ENCODE assay signal across 8 cellular contexts in the genomic region with DNA sequence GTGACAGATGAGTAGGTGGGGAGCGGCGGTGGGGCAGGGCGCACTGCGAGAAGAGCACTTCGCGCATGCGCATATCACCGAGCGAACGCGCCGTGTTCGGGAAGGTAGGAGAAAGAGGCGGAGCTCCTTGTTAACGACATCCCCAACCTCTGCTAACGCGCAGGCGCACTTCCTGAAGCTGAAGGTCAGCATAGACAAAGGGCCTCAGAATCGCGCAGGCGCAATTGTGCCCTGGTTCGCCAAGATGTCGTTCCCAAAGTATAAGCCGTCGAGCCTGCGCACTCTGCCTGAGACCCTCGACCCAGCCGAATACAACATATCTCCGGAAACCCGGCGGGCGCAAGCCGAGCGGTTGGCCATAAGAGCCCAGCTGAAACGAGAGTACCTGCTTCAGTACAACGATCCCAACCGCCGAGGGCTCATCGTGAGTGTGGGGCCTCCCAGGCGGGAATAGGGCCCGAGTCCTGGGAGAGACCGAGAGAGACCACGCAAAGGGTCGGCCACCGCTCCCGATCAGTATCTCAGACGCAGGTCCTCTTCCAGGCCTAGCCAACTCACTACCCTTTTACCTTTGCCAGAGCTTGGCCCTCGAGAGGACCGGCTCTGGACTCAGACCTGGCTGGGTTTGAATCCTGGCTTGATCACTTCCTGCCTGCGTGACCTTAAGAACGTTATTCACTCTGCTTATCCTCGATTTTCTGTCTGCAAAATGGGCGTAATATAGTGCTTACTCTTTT. TPM values are rescaled to one million over a fixed set of nuclear protein-coding genes. Genes with fewer than 3 reads are reported as not detected.
DNase-seq lines count a peak whose midpoint lies in the region; ATAC-seq and TF ChIP-seq lines count a peak whose summit lies in the region.

TSS of gene NDUFB4 (plus strand) at position 221 of the 737 bp plus-strand sequence. CDS start at position 245, 24 bp downstream.

- DNase-seq in AG20443 (ENCODE audit: low spot score) = peak; percentile 100
- peak; percentile 85 for DNase-seq in NCI-H510A (lab: John Stamatoyannopoulos, UW)
- peak; percentile 94 for DNase-seq in activated CD4-positive, alpha-beta T cell treated with anti-CD3 and anti-CD28 coated beads for 1 hour
- DNase-seq in cerebellum (ENCODE audit: low spot score) = peak; percentile 96
- peak; percentile 99 for DNase-seq in islet precursor cell
- peak; percentile 83 to 92 (median 92) for DNase-seq in stimulated activated CD4-positive, alpha-beta T cell treated with anti-CD3 and anti-CD28 coated beads, Interleukin-12 subunit alpha, Interleukin-12 subunit beta, amount 100 ng/mL, for 48 hours (ENCODE audit: low read depth in 2 of 3, low spot score in 1 of 3)

- peak; percentile 95 for ATAC-seq in HG03432 (IDR thresholded peaks at IDR 0.05; ENCODE audit: unreplicated experiment)

- peak; percentile 87 for TF ChIP-seq POLR2A in GM19099 (IDR thresholded peaks at IDR 0.05; ENCODE audit: extremely low read depth, insufficient read length, low read depth)

RNA-seq across cellular contexts. Expression of gene NDUFB4, which starts in this region (rescaled TPM):
- total RNA-seq in cerebellum = 40.5 TPM

Comparison
In these comparisons a context has a peak if more than half of its experiments do, and no peak if none do; other contexts are left out.
1. Peak in every context shown above with its lines: DNase-seq and ATAC-seq.